ENCODE assay signal across 8 cellular contexts in the genomic region with DNA sequence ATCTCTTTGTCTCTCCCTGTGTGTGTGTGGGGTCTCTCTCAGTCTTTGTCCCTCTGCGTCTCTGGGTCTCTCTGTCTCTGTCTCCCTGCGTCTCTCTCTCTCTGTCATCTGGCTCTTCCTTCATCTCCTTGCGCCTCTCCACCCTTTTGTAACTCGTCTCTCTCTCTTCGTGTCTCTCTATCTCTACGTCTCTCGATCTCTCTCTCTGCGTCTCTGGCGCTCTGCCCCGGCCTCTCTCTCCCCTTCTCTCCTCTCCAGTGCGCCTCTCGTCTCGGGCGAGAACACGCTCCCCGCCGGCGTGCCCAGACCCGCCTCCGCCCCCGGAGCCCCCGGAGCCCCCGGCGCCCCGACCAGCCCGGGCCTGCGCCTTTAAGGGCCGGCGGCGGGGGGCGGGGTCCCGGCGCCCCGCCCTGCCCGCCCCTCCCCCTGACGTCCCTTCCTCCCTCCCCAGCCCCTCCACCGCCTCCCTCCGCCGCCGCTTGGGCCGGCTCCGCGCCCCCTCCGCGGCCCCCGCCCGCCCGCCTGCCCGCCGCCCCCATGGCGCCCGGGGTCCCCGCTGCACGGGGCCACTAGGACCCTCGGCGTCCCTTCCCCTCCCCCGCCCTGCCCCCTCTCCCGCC. TPM values are rescaled to one million over a fixed set of nuclear protein-coding genes. Genes with fewer than 3 reads are reported as not detected.
DNase-seq lines count a peak whose midpoint lies in the region; ATAC-seq, FAIRE-seq and TF ChIP-seq lines count a peak whose summit lies in the region.

A gene (plus strand): TSS at position 440 of the 620 bp plus-strand sequence. CDS start 318 bp downstream, outside the sequence.

- CTCF ChIA-PET in HepG2 (lab: Yijun Ruan, JAX; ENCODE audit: low intra/inter-chr PET ratio, low total read pairs), result no interaction called here

- H3K36me3 ChIP-seq in ACC112 (ENCODE audit: insufficient read depth, low read length) (no peaks in the 10 kb centered on the region), HepG2 (replicated peaks in 1 of 2; ENCODE audit: control insufficient read depth in 1 of 2, insufficient read depth in 2 of 2, low read length in 2 of 2) (no peaks in the 10 kb centered on the region; a peak in 1 of 5 replicates)

- no peak for TF ChIP-seq CTCF in HepG2 (CRISPR knock-in tag; IDR thresholded peaks at IDR 0.05)

- no peak for FAIRE-seq in HepG2 (lab: Jason Lieb, UNC)

- intact Hi-C loops in HepG2 (cut with micrococcal nuclease; ENCODE audit: unreplicated experiment), result loop anchor here (2.0 kb wide), 1 partner anchor 88 kb away; no protein-coding TSS in a partner anchor

- no peaks in the 10 kb centered on the region for H3K9me3 ChIP-seq in HepG2 (ENCODE audit: low read length)

- peak within 1 kb of the TSS; percentile 8 for H2AFZ ChIP-seq in ACC112 (ENCODE audit: low read length, unreplicated experiment)
- peak within 1 kb of the TSS; percentile 81 for H2AFZ ChIP-seq in HepG2 (ENCODE audit: low read length)

- H4K20me1 ChIP-seq in HepG2 (ENCODE audit: insufficient read depth, low read length), result no peaks in the 10 kb centered on the region

- ATAC-seq in HepG2, result peak; percentile 50
- no peak for ATAC-seq in GM21381 (IDR thresholded peaks at IDR 0.05; ENCODE audit: unreplicated experiment)

- TF ChIP-seq POLR2A in GM19193 (IDR thresholded peaks at IDR 0.05; ENCODE audit: extremely low read depth, insufficient read depth, insufficient read length) (peak; percentile 22), HepG2 (IDR thresholded peaks at IDR 0.05; ENCODE audit: insufficient read depth in 1 of 2, low read depth in 2 of 2, low read length in 2 of 2) (peak in 1 of 2 experiments; percentile 55; a peak in 2 of 4 replicates)

- H3K9ac ChIP-seq in HepG2 (ENCODE audit: insufficient read depth, low read depth, low read length), result peak within 1 kb of the TSS; percentile 89

- H3K27ac ChIP-seq in ACC112 (ENCODE audit: low read depth, low read length) (no peak within 1 kb of the TSS), HepG2 (ENCODE audit: extremely low read length, insufficient read depth, low read length) (peak within 1 kb of the TSS; percentile 61)

- H3K4me3 ChIP-seq in ACC112 (ENCODE audit: low read depth, low read length) (peak within 1 kb of the TSS; percentile 86), HepG2 (replicated peaks in 1 of 3; ENCODE audit: insufficient read depth in 1 of 3, low read depth in 2 of 3, low read length in 3 of 3) (peak within 1 kb of the TSS; percentile 80 to 91 (median 91))

- BruUV-seq in HepG2 (replicated peaks; lab: Mats Ljungman, UMichigan), result no TSS peak

- WGBS in HepG2 (ENCODE audit: low lambda C conversion rate), result 1% methylated on average over 36 of the region's 58 CpGs

- H3K4me1 ChIP-seq in ACC112 (ENCODE audit: control insufficient read depth, insufficient read depth, low read length, unreplicated experiment), result peaks cover 12% of the 10 kb centered on the region
- peaks cover 71% of the 10 kb centered on the region for H3K4me1 ChIP-seq in HepG2 (ENCODE audit: insufficient read depth, low read length)

- H3K4me2 ChIP-seq in HepG2 (ENCODE audit: low read depth, low read length), result peak within 1 kb of the TSS; percentile 90

- DNase-seq in NCI-H446 treated with DMSO at 0.1 percent for 48 hours (lab: John Stamatoyannopoulos, UW), result peak; percentile 14
- peak; percentile 52 for DNase-seq in activated CD4-positive, alpha-beta T cell treated with anti-CD3 and anti-CD28 coated beads, Interleukin-2, amount 50 U/mL, for 1 hour
- DNase-seq in dermis blood vessel endothelial cell, result peak; percentile 64
- no peak for DNase-seq in HepG2 (ENCODE audit: low spot score)
- peak; percentile 23 to 46 for DNase-seq in stimulated activated CD4-positive, alpha-beta T cell treated with anti-CD3 and anti-CD28 coated beads, Interleukin-2, amount 100 ng/mL, for 48 hours

- no peak for TF ChIP-seq EP300 in HepG2 (IDR thresholded peaks at IDR 0.05; ENCODE audit: low read depth in 2 of 2, low read length in 2 of 2)
- TF ChIP-seq EP300 in HepG2 (CRISPR knock-in tag; IDR thresholded peaks at IDR 0.05; ENCODE audit: borderline replicate concordance), result no peak

- POLR2A ChIA-PET in HepG2 (lab: Yijun Ruan, JAX), result no interaction called here

- in situ Hi-C loops in HepG2 (cut with HindIII; ENCODE audit: extremely low pct_ligation_motif_present, low pct_unique_long_range_greater_than_20kb), result loop anchor here (5.0 kb wide), 1 partner anchor 91 kb away; a partner anchor contains a TSS

- no peak for TF ChIP-seq RAD21 in HepG2 (CRISPR knock-in tag; IDR thresholded peaks at IDR 0.05)

- H3K27me3 ChIP-seq in ACC112 (ENCODE audit: insufficient read depth, low read length), result no peaks in the 10 kb centered on the region
- H3K27me3 ChIP-seq in HepG2 (ENCODE audit: control insufficient read depth in 1 of 2, insufficient read depth in 2 of 2, low read length in 2 of 2), result no peaks in the 10 kb centered on the region; a peak in 1 of 5 replicates

- H3K79me2 ChIP-seq in ACC112 (ENCODE audit: control insufficient read depth, insufficient read depth, low read length, unreplicated experiment) (peaks cover 31% of the 10 kb centered on the region), HepG2 (ENCODE audit: insufficient read depth, low read length) (peaks cover 33% of the 10 kb centered on the region)

TF ChIP-seq in HepG2, 621 proteins besides CTCF, POLR2A, EP300 and RAD21 (continues in another document):
- no peak for TF ChIP-seq ZNF264 (CRISPR knock-in tag; IDR thresholded peaks at IDR 0.05)
- TF ChIP-seq, protein P1, sequence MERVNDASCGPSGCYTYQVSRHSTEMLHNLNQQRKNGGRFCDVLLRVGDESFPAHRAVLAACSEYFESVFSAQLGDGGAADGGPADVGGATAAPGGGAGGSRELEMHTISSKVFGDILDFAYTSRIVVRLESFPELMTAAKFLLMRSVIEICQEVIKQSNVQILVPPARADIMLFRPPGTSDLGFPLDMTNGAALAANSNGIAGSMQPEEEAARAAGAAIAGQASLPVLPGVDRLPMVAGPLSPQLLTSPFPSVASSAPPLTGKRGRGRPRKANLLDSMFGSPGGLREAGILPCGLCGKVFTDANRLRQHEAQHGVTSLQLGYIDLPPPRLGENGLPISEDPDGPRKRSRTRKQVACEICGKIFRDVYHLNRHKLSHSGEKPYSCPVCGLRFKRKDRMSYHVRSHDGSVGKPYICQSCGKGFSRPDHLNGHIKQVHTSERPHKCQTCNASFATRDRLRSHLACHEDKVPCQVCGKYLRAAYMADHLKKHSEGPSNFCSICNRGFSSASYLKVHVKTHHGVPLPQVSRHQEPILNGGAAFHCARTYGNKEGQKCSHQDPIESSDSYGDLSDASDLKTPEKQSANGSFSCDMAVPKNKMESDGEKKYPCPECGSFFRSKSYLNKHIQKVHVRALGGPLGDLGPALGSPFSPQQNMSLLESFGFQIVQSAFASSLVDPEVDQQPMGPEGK (CRISPR knock-in tag; IDR thresholded peaks at IDR 0.05), result peak; percentile 68
- TF ChIP-seq ZMYM3 (CRISPR knock-in tag; IDR thresholded peaks at IDR 0.05), result peak; percentile 10; the same call in 1 of the 2 replicates
- no peak for TF ChIP-seq DPF2 (CRISPR knock-in tag; IDR thresholded peaks at IDR 0.05; ENCODE audit: borderline replicate concordance, low read depth)
- TF ChIP-seq, protein P2, sequence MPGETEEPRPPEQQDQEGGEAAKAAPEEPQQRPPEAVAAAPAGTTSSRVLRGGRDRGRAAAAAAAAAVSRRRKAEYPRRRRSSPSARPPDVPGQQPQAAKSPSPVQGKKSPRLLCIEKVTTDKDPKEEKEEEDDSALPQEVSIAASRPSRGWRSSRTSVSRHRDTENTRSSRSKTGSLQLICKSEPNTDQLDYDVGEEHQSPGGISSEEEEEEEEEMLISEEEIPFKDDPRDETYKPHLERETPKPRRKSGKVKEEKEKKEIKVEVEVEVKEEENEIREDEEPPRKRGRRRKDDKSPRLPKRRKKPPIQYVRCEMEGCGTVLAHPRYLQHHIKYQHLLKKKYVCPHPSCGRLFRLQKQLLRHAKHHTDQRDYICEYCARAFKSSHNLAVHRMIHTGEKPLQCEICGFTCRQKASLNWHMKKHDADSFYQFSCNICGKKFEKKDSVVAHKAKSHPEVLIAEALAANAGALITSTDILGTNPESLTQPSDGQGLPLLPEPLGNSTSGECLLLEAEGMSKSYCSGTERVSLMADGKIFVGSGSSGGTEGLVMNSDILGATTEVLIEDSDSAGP (CRISPR knock-in tag; IDR thresholded peaks at IDR 0.05; ENCODE audit: borderline replicate concordance), result peak; percentile 97
- 0 out of 2 replicates have a peak, but pooled peaks have one; percentile 46 for TF ChIP-seq POLR2G (IDR thresholded peaks at IDR 0.05; ENCODE audit: low read depth, low read length)

RNA-seq across cellular contexts. Expression of the gene that starts here (rescaled TPM):
- 14.0 and 32.1 TPM in 2 replicates for total RNA-seq in dermis blood vessel endothelial cell
- 7.0 and 7.6 TPM in 2 replicates for total RNA-seq in HepG2 (2016; rRNA removed; fragmentation: Illumina TruSeq; extraction: Trizol)
- 11.1 and 13.3 TPM in 2 replicates for total RNA-seq in HepG2 (2016; cell fraction: cytosol; rRNA removed; fragmentation: Illumina TruSeq; extraction: Trizol; ENCODE audit: low read depth)
- total RNA-seq in HepG2 (2016; cell fraction: insoluble cytoplasmic fraction; rRNA removed; fragmentation: Illumina TruSeq; extraction: Trizol), result 3.4 and 6.6 TPM in 2 replicates
- total RNA-seq in HepG2 (2016; cell fraction: membrane; rRNA removed; fragmentation: Illumina TruSeq; extraction: Trizol), result 12.9 and 14.4 TPM in 2 replicates
- total RNA-seq in HepG2 (2016; cell fraction: nucleus; rRNA removed; fragmentation: Illumina TruSeq; extraction: Trizol), result 6.3 and 7.9 TPM in 2 replicates
- 11.4 and 12.2 TPM in 2 replicates for polyA plus RNA-seq in HepG2 (2011; rRNA removed)
- polyA plus RNA-seq in HepG2 (2011; cell fraction: cytosol; rRNA removed), result 6.6 and 8.5 TPM in 2 replicates
- 17.6 and 21.6 TPM in 2 replicates for polyA plus RNA-seq in HepG2 (2011; cell fraction: nucleus; rRNA removed)
- 28.5 and 39.6 TPM in 2 replicates for polyA plus RNA-seq in HepG2 (2012)
- polyA plus RNA-seq in HepG2 (2016; cell fraction: cytosol; fragmentation: Illumina TruSeq; extraction: Trizol; ENCODE audit: low read depth), result 7.9 and 8.8 TPM in 2 replicates
- polyA plus RNA-seq in HepG2 (2016; cell fraction: insoluble cytoplasmic fraction; fragmentation: Illumina TruSeq; extraction: Trizol; ENCODE audit: low read depth), result 11.9 and 16.0 TPM in 2 replicates
- polyA plus RNA-seq in HepG2 (2016; cell fraction: membrane; fragmentation: Illumina TruSeq; extraction: Trizol; ENCODE audit: low read depth), result 16.7 and 21.8 TPM in 2 replicates
- polyA plus RNA-seq in HepG2 (2016; cell fraction: nucleus; fragmentation: Illumina TruSeq; extraction: Trizol; ENCODE audit: insufficient read depth, low read depth), result 15.8 and 17.0 TPM in 2 replicates
- polyA minus RNA-seq in HepG2 (2011; rRNA and poly(A)+ RNA removed; ENCODE audit: low replicate concordance), result 1.4 and 19.5 TPM in 2 replicates
- polyA minus RNA-seq in HepG2 (2011; cell fraction: cytosol; rRNA and poly(A)+ RNA removed), result 14.1 and 19.3 TPM in 2 replicates
- polyA minus RNA-seq in HepG2 (2011; cell fraction: nucleus; rRNA and poly(A)+ RNA removed), result 10.3 TPM in 2 replicates
